Comparison of ENCODE assay signal across 19 cellular contexts in the genomic region with DNA sequence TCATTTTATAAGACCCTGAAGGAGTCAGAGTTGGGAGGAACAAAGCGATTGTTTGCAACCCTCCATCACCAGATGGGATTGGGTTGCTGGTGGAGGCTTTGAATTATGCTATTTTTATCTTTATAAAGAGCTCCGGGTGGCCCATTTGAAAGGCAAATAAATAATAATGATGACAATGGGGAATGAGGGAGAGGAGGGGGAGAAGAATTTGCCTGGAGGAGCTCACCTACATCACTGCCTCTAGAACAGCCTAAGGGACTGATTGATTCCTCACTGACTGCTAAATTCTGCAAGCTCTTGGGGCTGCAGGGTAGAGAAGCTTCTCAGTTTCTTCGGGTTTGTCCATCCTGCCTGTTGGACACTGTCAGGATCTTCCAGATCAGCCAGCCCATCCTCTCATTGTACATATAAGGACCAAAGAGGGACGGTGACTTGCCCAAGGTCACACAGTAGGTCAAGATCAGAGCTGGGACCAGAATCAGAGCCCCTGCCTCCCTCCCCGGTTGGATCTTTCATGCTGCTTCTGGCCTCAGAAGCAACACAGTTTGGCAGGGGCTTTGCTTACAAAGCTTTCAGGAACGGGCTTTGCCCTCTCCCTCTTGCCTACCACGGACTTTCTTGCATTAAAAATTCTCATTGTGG.
DNase-seq lines count a peak whose midpoint lies in the region; ATAC-seq and TF ChIP-seq lines count a peak whose summit lies in the region.
"Had no signal": no experiment of that assay in that cellular context is flagged by ENCODE, and none has a peak within 500 bp of the region (broad histone marks: within the 10 kb centered on the region; RNA-seq: fewer than 3 reads in every experiment).

No MANE protein-coding gene starts in this region.

- H3K9me3 ChIP-seq in psoas muscle = no peaks in the 10 kb centered on the region
- H3K9me3 ChIP-seq: adrenal gland, BE2C, pancreas, right lobe of liver, SK-N-SH had no signal

- H3K4me1 Mint-ChIP-seq in GM23338 = peaks cover 42% of the 10 kb centered on the region
- H3K4me1 Mint-ChIP-seq: immature natural killer cell; stimulated activated memory B cell treated with anti-CD40 and anti-IgM and Interleukin-4, amounts not matched to agents 10 μg/mL and 1 μg/mL and 100 μg/mL, for 72 hours had no signal

- intact Hi-C loops in psoas muscle (cut with DNase I) = no loop called here

- peak overlapping the region; percentile 61 for H3K4me2 ChIP-seq in GM23338
- H3K4me2 ChIP-seq: SK-N-SH had no signal

- WGBS in psoas muscle, 3 donors = 45 to 48% (median 47%) methylated on average over 7 of the region's 7 CpGs

- H3K27ac ChIP-seq in GM23338 (ENCODE audit: low read depth) (peak overlapping the region; percentile 64; the same call in 1 of the 2 replicates), psoas muscle (no peak overlapping the region)
- H3K27ac ChIP-seq: pancreas, right lobe of liver had no signal

- peaks cover 21% of the 10 kb centered on the region for H3K27me3 Mint-ChIP-seq in GM23338 (ENCODE audit: insufficient read depth, low read depth, poor library complexity)

- H3K4me3 Mint-ChIP-seq in GM23338 = peak overlapping the region; percentile 34; the same call in 1 of the 3 replicates
- H3K4me3 Mint-ChIP-seq: activated CD8-positive, alpha-beta T cell treated with anti-CD3 and anti-CD28 coated beads for 36 hours; immature natural killer cell; stimulated activated memory B cell treated with anti-CD40 and anti-IgM and Interleukin-4, amounts not matched to agents 10 μg/mL and 1 μg/mL and 100 μg/mL, for 72 hours had no signal

- DNase-seq in GM23338 (ENCODE audit: low spot score) (no peak), NCI-H1436 (lab: John Stamatoyannopoulos, UW) (peak; percentile 64), NCI-H526 treated with DMSO at 0.1 percent for 48 hours (lab: John Stamatoyannopoulos, UW) (peak; percentile 81), islet precursor cell (peak; percentile 30), psoas muscle (no peak), cerebellum (ENCODE audit: low spot score) (no peak), NCI-H1048 (lab: John Stamatoyannopoulos, UW) (no peak)
- DNase-seq: activated CD8-positive, alpha-beta T cell treated with anti-CD3 and anti-CD28 coated beads for 36 hours; activated T-cell treated with anti-CD3 and anti-CD28 coated beads, Interleukin-2, amount 50 U/mL, for 1 hour; BE2C; immature natural killer cell; pancreas; RPMI8226; SK-N-SH had no signal

- peak overlapping the region; percentile 91 for H3K27ac Mint-ChIP-seq in GM23338
- H3K27ac Mint-ChIP-seq: activated CD8-positive, alpha-beta T cell treated with anti-CD3 and anti-CD28 coated beads for 36 hours; immature natural killer cell; stimulated activated memory B cell treated with anti-CD40 and anti-IgM and Interleukin-4, amounts not matched to agents 10 μg/mL and 1 μg/mL and 100 μg/mL, for 72 hours had no signal

- H3K4me3 ChIP-seq in GM23338 = no peak overlapping the region
- H3K4me3 ChIP-seq in psoas muscle = no peak overlapping the region
- H3K4me3 ChIP-seq: adrenal gland, lung, pancreas, right lobe of liver had no signal

- no peaks in the 10 kb centered on the region for H3K9me2 ChIP-seq in GM23338 (ENCODE audit: insufficient read depth)
- H3K9me2 ChIP-seq: SK-N-SH had no signal

- H3K9me3 Mint-ChIP-seq in GM23338 = no peaks in the 10 kb centered on the region
- H3K9me3 Mint-ChIP-seq: activated CD8-positive, alpha-beta T cell treated with anti-CD3 and anti-CD28 coated beads for 36 hours; immature natural killer cell; stimulated activated memory B cell treated with anti-CD40 and anti-IgM and Interleukin-4, amounts not matched to agents 10 μg/mL and 1 μg/mL and 100 μg/mL, for 72 hours had no signal

- peaks cover 56% of the 10 kb centered on the region for H3K4me1 ChIP-seq in GM23338 (ENCODE audit: insufficient read depth)
- H3K4me1 ChIP-seq in psoas muscle = no peaks in the 10 kb centered on the region
- H3K4me1 ChIP-seq: pancreas, right lobe of liver had no signal

- H3K36me3 ChIP-seq in GM23338 (ENCODE audit: insufficient read depth) (no peaks in the 10 kb centered on the region), psoas muscle (ENCODE audit: insufficient read depth in 1 of 2, low read depth in 1 of 2) (no peaks in the 10 kb centered on the region)
- H3K36me3 ChIP-seq: adrenal gland, BE2C, pancreas, right lobe of liver had no signal

- ATAC-seq in GM23338 (peak; percentile 46), psoas muscle (no peak), HG03139 (IDR thresholded peaks at IDR 0.05; ENCODE audit: unreplicated experiment) (no peak)
- ATAC-seq: activated CD8-positive, alpha-beta T cell treated with anti-CD3 and anti-CD28 coated beads for 36 hours; pancreas; right lobe of liver; stimulated activated memory B cell treated with anti-CD40 and anti-IgM and Interleukin-4, amounts not matched to agents 10 μg/mL and 1 μg/mL and 100 μg/mL, for 72 hours had no signal

- TF ChIP-seq CTCF in GM23338 (conservative IDR thresholded peaks at IDR 0.05; ENCODE audit: low read depth in 2 of 2) (no peak), psoas muscle (IDR thresholded peaks at IDR 0.05) (no peak)

- H3K36me3 Mint-ChIP-seq in GM23338 (ENCODE audit: low read depth) = no peaks in the 10 kb centered on the region
- H3K36me3 Mint-ChIP-seq: immature natural killer cell; stimulated activated memory B cell treated with anti-CD40 and anti-IgM and Interleukin-4, amounts not matched to agents 10 μg/mL and 1 μg/mL and 100 μg/mL, for 72 hours had no signal

- H3K27me3 ChIP-seq in GM23338 (ENCODE audit: insufficient read depth) (peaks cover 6% of the 10 kb centered on the region; the same call in 1 of the 2 replicates), psoas muscle (ENCODE audit: insufficient read depth in 3 of 3, low read length in 2 of 3) (peaks cover 0 to 24% (median 2%) of the 10 kb centered on the region in 3 donors)
- H3K27me3 ChIP-seq: adrenal gland, BE2C, pancreas had no signal

- H4K20me1 ChIP-seq in GM23338 (replicated peaks; ENCODE audit: insufficient read depth) = no peaks in the 10 kb centered on the region

- peaks cover 16% of the 10 kb centered on the region for H3F3A ChIP-seq in GM23338 (replicated peaks; ENCODE audit: low read depth)

- H3K79me2 ChIP-seq in GM23338 (replicated peaks; ENCODE audit: insufficient read depth) = no peaks in the 10 kb centered on the region

- peak overlapping the region; percentile 59; the same call in 1 of the 2 replicates for H2AFZ ChIP-seq in GM23338

TF ChIP-seq in GM23338, 12 proteins besides CTCF, POLR2A, EP300 and RAD21:
- TF ChIP-seq EZH2phosphoT487 (IDR thresholded peaks at IDR 0.05; ENCODE audit: unreplicated experiment) (no peak), ZNF114 (CRISPR knock-in tag; IDR thresholded peaks at IDR 0.05) (no peak), JUNB (IDR thresholded peaks at IDR 0.05; ENCODE audit: unreplicated experiment) (no peak)

Comparison
In these comparisons a context has a peak if more than half of its experiments do, and no peak if none do; other contexts are left out.
1. DNase-seq: peak in NCI-H1436 (single experiment), NCI-H526 treated with DMSO at 0.1 percent for 48 hours (single experiment) and islet precursor cell (single experiment); none in GM23338 (single experiment), psoas muscle (0 of 2), cerebellum (single experiment) and NCI-H1048 (single experiment).